In the genomic region with DNA sequence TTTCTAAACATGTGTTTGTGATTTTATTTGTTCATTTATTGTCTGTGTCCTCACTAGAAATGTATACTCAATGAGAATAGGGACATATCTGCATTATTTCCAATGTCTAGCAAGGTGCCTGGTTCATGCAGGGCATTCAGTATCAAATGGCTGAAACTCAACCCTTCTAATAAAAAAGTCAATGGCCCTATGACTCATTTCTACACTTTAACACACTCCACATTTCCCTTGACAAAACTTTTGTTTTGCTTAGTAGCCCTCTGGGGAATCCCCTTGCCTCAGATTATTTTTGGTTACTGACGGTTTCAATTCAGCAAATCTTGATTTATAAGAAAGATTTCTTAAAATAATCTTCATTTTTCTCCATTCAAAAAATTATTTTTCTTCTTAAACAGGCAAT, we compare ENCODE assay signal across 8 cellular contexts.
A peak's percentile ranks its signal among the peaks of the same experiment; 100 is the strongest.
DNase-seq lines count a peak whose midpoint lies in the region; ATAC-seq lines count a peak whose summit lies in the region.

No MANE protein-coding gene starts in this region.

- intact Hi-C loops in dendritic cell treated with granulocyte-macrophage colony-stimulating factor and Interleukin-4, amounts not matched to agents 40 ng/mL and 50 ng/mL, for 4 days (cut with micrococcal nuclease): loop anchor here (10.0 kb wide), 1 partner anchor 236 kb away; a partner anchor contains a TSS

- peak; percentile 55 for DNase-seq in COLO829 (ENCODE audit: low spot score)
- DNase-seq in stimulated activated naive CD4-positive, alpha-beta T cell treated with Interleukin-2 at 50 U/mL for 16 hours (lab: John Stamatoyannopoulos, UW): no peak
- no peak for DNase-seq in KBM-7
- DNase-seq in ecto neural progenitor cell (ENCODE audit: low spot score): no peak
- no peak for DNase-seq in NOMO-1 treated with dmso at 0.1 percent for 144 hours (lab: John Stamatoyannopoulos, UW; ENCODE audit: unreplicated experiment)

- no peak overlapping the region for H3K4me3 Mint-ChIP-seq in dendritic cell treated with granulocyte-macrophage colony-stimulating factor and Interleukin-4, amounts not matched to agents 40 ng/mL and 50 ng/mL, for 4 days

- peaks cover 29% of the 10 kb centered on the region for H3K4me1 Mint-ChIP-seq in dendritic cell treated with granulocyte-macrophage colony-stimulating factor and Interleukin-4, amounts not matched to agents 40 ng/mL and 50 ng/mL, for 4 days (ENCODE audit: low read depth)

- no peaks in the 10 kb centered on the region for H3K36me3 Mint-ChIP-seq in dendritic cell treated with granulocyte-macrophage colony-stimulating factor and Interleukin-4, amounts not matched to agents 40 ng/mL and 50 ng/mL, for 4 days (ENCODE audit: low read depth)

- ATAC-seq in GM19467 (IDR thresholded peaks at IDR 0.05; ENCODE audit: unreplicated experiment) (peak; percentile 62), HG03432 (IDR thresholded peaks at IDR 0.05; ENCODE audit: unreplicated experiment) (peak; percentile 90)

- H3K27me3 Mint-ChIP-seq in dendritic cell treated with granulocyte-macrophage colony-stimulating factor and Interleukin-4, amounts not matched to agents 40 ng/mL and 50 ng/mL, for 4 days: peaks cover 5% of the 10 kb centered on the region

- H3K9me3 Mint-ChIP-seq in dendritic cell treated with granulocyte-macrophage colony-stimulating factor and Interleukin-4, amounts not matched to agents 40 ng/mL and 50 ng/mL, for 4 days: no peaks in the 10 kb centered on the region

- peak overlapping the region; percentile 17 for H3K27ac Mint-ChIP-seq in dendritic cell treated with granulocyte-macrophage colony-stimulating factor and Interleukin-4, amounts not matched to agents 40 ng/mL and 50 ng/mL, for 4 days

- in situ Hi-C loops in KBM-7 (cut with MboI; ENCODE audit: low pct_unique_long_range_greater_than_20kb, low sequenced_read_pairs): no loop called here
